Comparison of ENCODE assay signal across 8 cellular contexts in genomic region chr20:36235892-36236785, GRCh38. TPM values are rescaled to one million over a fixed set of nuclear protein-coding genes. Genes with fewer than 3 reads are reported as not detected.
DNase-seq lines count a peak whose midpoint lies in the region; ATAC-seq and TF ChIP-seq lines count a peak whose summit lies in the region.

AAR2 (plus strand) TSS chr20:36236478; CDS start chr20:36239869, 3,391 bp downstream.

- peaks cover 0 to 26% (median 19%) of the 10 kb centered on the region in 12 donors for H3K4me1 ChIP-seq in heart left ventricle
- peaks cover 16 to 22% (median 20%) of the 10 kb centered on the region in 4 donors for H3K4me1 ChIP-seq in transverse colon

- no peaks in the 10 kb centered on the region for H3K9me3 ChIP-seq in heart left ventricle
- no peaks in the 10 kb centered on the region for H3K9me3 ChIP-seq in transverse colon

- no peak within 1 kb of the TSS for H3K27ac ChIP-seq in adipose tissue (ENCODE audit: low read depth, low read length)
- H3K27ac ChIP-seq in heart left ventricle = peak within 1 kb of the TSS in 11 of 12 donors; percentile 51 to 90 (median 78)
- peak within 1 kb of the TSS; percentile 73 to 89 (median 82) for H3K27ac ChIP-seq in transverse colon

- peak within 1 kb of the TSS; percentile 43 to 97 (median 81) for H3K4me3 ChIP-seq in heart left ventricle
- peak within 1 kb of the TSS; percentile 60 to 95 (median 78) for H3K4me3 ChIP-seq in transverse colon

- intact Hi-C loops in heart left ventricle (cut with DNase I) (no loop called here), posterior cingulate gyrus (cut with DNase I) (no loop called here), transverse colon (cut with DNase I; ENCODE audit: low total_unique reads) (no loop called here)

- in situ Hi-C loops in transverse colon (cut with MboI; ENCODE audit: low pct_ligation_motif_present in 1 of 4, low pct_unique_long_range_greater_than_20kb in 1 of 4, low sequenced_read_pairs in 3 of 4) = no loop called here

- TF ChIP-seq CTCF in heart left ventricle (IDR thresholded peaks at IDR 0.05) (no peak), transverse colon (IDR thresholded peaks at IDR 0.05) (no peak)

- peak in 1 of 2 donors; percentile 51 for TF ChIP-seq POLR2A in heart left ventricle (IDR thresholded peaks at IDR 0.05)
- peak; percentile 57 for TF ChIP-seq POLR2A in transverse colon (IDR thresholded peaks at IDR 0.05)

- ATAC-seq in GM21737 (IDR thresholded peaks at IDR 0.05; ENCODE audit: unreplicated experiment) = peak; percentile 69
- ATAC-seq in heart left ventricle = peak; percentile 90 to 98 (median 97)

- WGBS in adipose tissue, 3 donors = 12 to 16% (median 15%) methylated on average over 43 to 44 of the region's 44 CpGs
- WGBS in heart left ventricle, 4 donors = 7 to 9% (median 9%) methylated on average over 30 to 44 of the region's 44 CpGs
- 0 to 17% methylated on average over 5 to 44 of the region's 44 CpGs for WGBS in transverse colon (ENCODE audit: low coverage in 1 of 2), 2 donors

- TF ChIP-seq EP300 in transverse colon (IDR thresholded peaks at IDR 0.05; ENCODE audit: low read depth) = no peak

- H3K36me3 ChIP-seq in heart left ventricle (peaks cover 0 to 19% (median 15%) of the 10 kb centered on the region in 9 donors), transverse colon (peaks cover 0 to 12% (median under 1%) of the 10 kb centered on the region in 4 donors)

- H3K27me3 ChIP-seq in heart left ventricle = no peaks in the 10 kb centered on the region
- H3K27me3 ChIP-seq in transverse colon = no peaks in the 10 kb centered on the region

- DNase-seq in COR-L47 (lab: John Stamatoyannopoulos, UW) = peak; percentile 68
- DNase-seq in NCI-H1417 (lab: John Stamatoyannopoulos, UW) = peak; percentile 73 to 87 (median 86)
- DNase-seq in T-helper 1 cell = peak; percentile 38 to 80 (median 60)
- DNase-seq in heart left ventricle = peak; percentile 81 to 90 (median 83)
- peak; percentile 77 to 97 (median 83) for DNase-seq in posterior cingulate gyrus
- DNase-seq in transverse colon = peak; percentile 84

RNA-seq across cellular contexts. Expression of gene AAR2, which starts in this region (rescaled TPM):
- polyA plus RNA-seq in adipose tissue (10 to 100 TPM; 16.7 to 33.9 (median 17.9) TPM), heart left ventricle (10 to 100 TPM in 1 of 2 donors, 1 to 10 TPM in 1; 7.8 to 26.9 TPM)
- total RNA-seq in heart left ventricle (10 to 100 TPM; 13.6 to 25.1 (median 16.8) TPM), transverse colon (10 to 100 TPM; 18.7 to 25.5 (median 24.1) TPM)
